14 cellular contexts compared by ENCODE assay signal in genomic region chr5:134079748-134080581, GRCh38. TPM values are rescaled to one million over a fixed set of nuclear protein-coding genes. Genes with fewer than 3 reads are reported as not detected.
A peak's percentile ranks its signal among the peaks of the same experiment; 100 is the strongest.
DNase-seq lines count a peak whose midpoint lies in the region; ATAC-seq, FAIRE-seq and TF ChIP-seq lines count a peak whose summit lies in the region.
"Had no signal": no experiment of that assay in that cellular context is flagged by ENCODE, and none has a peak within 500 bp of the region (broad histone marks: within the 10 kb centered on the region; RNA-seq: fewer than 3 reads in every experiment).

No MANE protein-coding gene starts in this region.

- intact Hi-C loops in upper lobe of right lung (cut with DNase I) (no loop called here), pancreas (cut with DNase I) (no loop called here)

- no peaks in the 10 kb centered on the region for H3K9me3 ChIP-seq in upper lobe of right lung
- no peaks in the 10 kb centered on the region for H3K9me3 ChIP-seq in pancreas
- H3K9me3 ChIP-seq: heart right ventricle had no signal

- TF ChIP-seq CTCF in upper lobe of right lung (IDR thresholded peaks at IDR 0.05) (no peak), pancreas (IDR thresholded peaks at IDR 0.05) (no peak)

- H3K27me3 ChIP-seq in upper lobe of right lung: no peaks in the 10 kb centered on the region
- H3K27me3 ChIP-seq in pancreas: no peaks in the 10 kb centered on the region
- H3K27me3 ChIP-seq: dorsolateral prefrontal cortex, heart right ventricle had no signal

- no peak overlapping the region for H3K27ac ChIP-seq in upper lobe of right lung
- H3K27ac ChIP-seq in pancreas: no peak overlapping the region
- H3K27ac ChIP-seq: 22Rv1, dorsolateral prefrontal cortex had no signal

- no peaks in the 10 kb centered on the region for H3K36me3 ChIP-seq in upper lobe of right lung
- no peaks in the 10 kb centered on the region for H3K36me3 ChIP-seq in pancreas
- H3K36me3 ChIP-seq: heart right ventricle had no signal

- 79 to 90% methylated on average over 19 of the region's 19 CpGs for WGBS in pancreas, 2 donors

- no peak for FAIRE-seq in pancreas (lab: Jason Lieb, UNC)

- H3K4me3 ChIP-seq in upper lobe of right lung: no peak overlapping the region
- no peak overlapping the region for H3K4me3 ChIP-seq in pancreas
- H3K4me3 ChIP-seq: dorsolateral prefrontal cortex, heart right ventricle had no signal

- peak; percentile 18 for ATAC-seq in upper lobe of right lung
- no peak for ATAC-seq in pancreas
- no peak for ATAC-seq in HG02885 (IDR thresholded peaks at IDR 0.05; ENCODE audit: poor library complexity, unreplicated experiment)
- ATAC-seq: heart right ventricle had no signal

- DNase-seq in DMS53 (lab: John Stamatoyannopoulos, UW): peak; percentile 16
- no peak for DNase-seq in DMS53 treated with DMSO at 0.1 percent for 48 hours (lab: John Stamatoyannopoulos, UW; ENCODE audit: unreplicated experiment)
- peak in 3 of 4 experiments; percentile 29 to 75 (median 66) for DNase-seq in activated naive CD4-positive, alpha-beta T cell (lab: John Stamatoyannopoulos, UW)
- DNase-seq in stimulated activated CD4-positive, alpha-beta T cell treated with anti-CD3 and anti-CD28 coated beads, Interleukin-15, amount 100 ng/mL, for 24 hours: peak; percentile 83
- no peak for DNase-seq in upper lobe of right lung
- DNase-seq in pancreas: no peak
- no peak for DNase-seq in NCI-H748 treated with DMSO at 0.1 percent for 48 hours (lab: John Stamatoyannopoulos, UW)
- DNase-seq: heart right ventricle, KBM-7, mesendoderm, SHP77 treated with DMSO at 0.1 percent for 48 hours had no signal

- H3K4me1 ChIP-seq in upper lobe of right lung: no peaks in the 10 kb centered on the region
- no peaks in the 10 kb centered on the region for H3K4me1 ChIP-seq in pancreas
- H3K4me1 ChIP-seq: heart right ventricle had no signal

RNA-seq across cellular contexts. Expression of gene TCF7, which starts 34.5 kb away (rescaled TPM):
- total RNA-seq in upper lobe of right lung (7.0 TPM), pancreas (10 to 100 TPM in 1 of 6 donors, 1 to 10 TPM in 5; 5.6 to 13.1 (median 7.7) TPM)
- polyA plus RNA-seq in pancreas: 1 to 10 TPM; 1.9 to 4.6 TPM

Comparison
In these comparisons a context has a peak if more than half of its experiments do, and no peak if none do; other contexts are left out.
1. DNase-seq: peak in DMS53 (single experiment), activated naive CD4-positive, alpha-beta T cell (3 of 4) and stimulated activated CD4-positive, alpha-beta T cell treated with anti-CD3 and anti-CD28 coated beads, Interleukin-15, amount 100 ng/mL, for 24 hours (single experiment); none in DMS53 treated with DMSO at 0.1 percent for 48 hours (single experiment), upper lobe of right lung (single experiment), pancreas (0 of 6) and NCI-H748 treated with DMSO at 0.1 percent for 48 hours (single experiment).